In genomic region chr3:11846281-11847034, GRCh38 we compare ENCODE assay signal across 8 cellular contexts. TPM values are rescaled to one million over a fixed set of nuclear protein-coding genes. Genes with fewer than 3 reads are reported as not detected.
DNase-seq lines count a peak whose midpoint lies in the region; ATAC-seq and TF ChIP-seq lines count a peak whose summit lies in the region.

TAMM41 (minus strand) TSS chr3:11846885; CDS start chr3:11846636, 249 bp downstream.

- no peaks in the 10 kb centered on the region for H3K9me3 Mint-ChIP-seq in WTC11

- CTCF ChIA-PET in WTC11 (lab: Charles Lee), result interaction anchor here (0.6 to 1.8 kb wide), 10 partner anchors 9 to 467 kb away, joined by 3 to 9 read pairs (median 3); no protein-coding TSS in a partner anchor

- peak; percentile 100 for ATAC-seq in GM18868 (IDR thresholded peaks at IDR 0.05; ENCODE audit: unreplicated experiment)
- ATAC-seq in HG03108 (IDR thresholded peaks at IDR 0.05; ENCODE audit: unreplicated experiment), result peak; percentile 100
- ATAC-seq in WTC11, result peak; percentile 97

- peak within 1 kb of the TSS; percentile 97 for H3K4me3 Mint-ChIP-seq in WTC11

- peaks cover 12% of the 10 kb centered on the region for H3K4me1 Mint-ChIP-seq in WTC11

- 0 out of 2 replicates have a peak, but pooled peaks have one; percentile 32 for TF ChIP-seq CTCF in WTC11 (IDR thresholded peaks at IDR 0.05)

- peaks cover 20% of the 10 kb centered on the region for H3K27me3 Mint-ChIP-seq in WTC11 (ENCODE audit: low read depth)

- H3K36me3 Mint-ChIP-seq in WTC11, result peaks cover 20% of the 10 kb centered on the region

- H3K27ac Mint-ChIP-seq in WTC11, result no peak within 1 kb of the TSS

- peak; percentile 95 for DNase-seq in AG08395 (ENCODE audit: low spot score)
- peak; percentile 46 for DNase-seq in NCI-H2196 treated with DMSO at 0.1 percent for 48 hours (lab: John Stamatoyannopoulos, UW; ENCODE audit: unreplicated experiment)
- peak; percentile 84 for DNase-seq in WTC11 (ENCODE audit: low spot score)
- peak in 60 of 61 donors; percentile 35 to 97 (median 89) for DNase-seq in caudate nucleus (lab: John Stamatoyannopoulos, UW)
- peak; percentile 95 for DNase-seq in inferior parietal cortex (ENCODE audit: extremely low spot score)
- peak; percentile 86 to 88 for DNase-seq in stimulated activated CD4-positive, alpha-beta T cell treated with anti-CD3 and anti-CD28 coated beads, Interleukin-12 subunit alpha, Interleukin-12 subunit beta, amount 100 ng/mL, for 24 hours (ENCODE audit: low read depth in 2 of 2)

- peak within 1 kb of the TSS; percentile 87 for H3K27ac ChIP-seq in caudate nucleus (ENCODE audit: low read depth, low read length)

- POLR2A ChIA-PET in WTC11 (lab: Charles Lee), result no interaction called here

TF ChIP-seq in WTC11, 78 proteins besides CTCF, POLR2A, EP300 and RAD21 (continues in another document):
- TF ChIP-seq NFE2L1 (CRISPR knock-in tag; IDR thresholded peaks at IDR 0.05) (peak; percentile 85; the same call in 1 of the 2 replicates), FOXP1 (CRISPR knock-in tag; IDR thresholded peaks at IDR 0.05; ENCODE audit: borderline replicate concordance) (peak; percentile 76), RELA (CRISPR knock-in tag; IDR thresholded peaks at IDR 0.05; ENCODE audit: borderline replicate concordance) (no peak), KAT7 (CRISPR knock-in tag; IDR thresholded peaks at IDR 0.05; ENCODE audit: borderline replicate concordance) (peak; percentile 97; the same call in 1 of the 2 replicates), MYBL2 (CRISPR knock-in tag; IDR thresholded peaks at IDR 0.05) (0 out of 2 replicates have a peak, but pooled peaks have one; percentile 62), MAX (CRISPR knock-in tag; IDR thresholded peaks at IDR 0.05) (peak; percentile 83), ZNF281 (CRISPR knock-in tag; IDR thresholded peaks at IDR 0.05) (no peak), OVOL2 (CRISPR knock-in tag; IDR thresholded peaks at IDR 0.05; ENCODE audit: borderline replicate concordance) (no peak), ZNF416 (CRISPR knock-in tag; IDR thresholded peaks at IDR 0.05) (no peak), TEAD1 (CRISPR knock-in tag; IDR thresholded peaks at IDR 0.05) (peak; percentile 51; the same call in 1 of the 2 replicates), ESRRA (CRISPR knock-in tag; IDR thresholded peaks at IDR 0.05; ENCODE audit: borderline replicate concordance) (peak; percentile 76; the same call in 1 of the 2 replicates), HMGXB4 (CRISPR knock-in tag; IDR thresholded peaks at IDR 0.05) (peak; percentile 97), AR (CRISPR knock-in tag; IDR thresholded peaks at IDR 0.05) (no peak), E2F1 (CRISPR knock-in tag; IDR thresholded peaks at IDR 0.05) (no peak), ARID4B (CRISPR knock-in tag; IDR thresholded peaks at IDR 0.05; ENCODE audit: borderline replicate concordance) (peak; percentile 53; the same call in 1 of the 2 replicates)

RNA-seq across cellular contexts. Expression of gene TAMM41, which starts in this region (rescaled TPM):
- total RNA-seq in WTC11 (2021), result 23.0 to 31.3 TPM (median 26.8 TPM) in 3 replicates

Comparison
In these comparisons a context has a peak if more than half of its experiments do, and no peak if none do; other contexts are left out.
1. Peak in every context shown above with its lines: DNase-seq, ATAC-seq and H3K27ac ChIP-seq.